Comparison of ENCODE assay signal across 2 cellular contexts in the genomic region with DNA sequence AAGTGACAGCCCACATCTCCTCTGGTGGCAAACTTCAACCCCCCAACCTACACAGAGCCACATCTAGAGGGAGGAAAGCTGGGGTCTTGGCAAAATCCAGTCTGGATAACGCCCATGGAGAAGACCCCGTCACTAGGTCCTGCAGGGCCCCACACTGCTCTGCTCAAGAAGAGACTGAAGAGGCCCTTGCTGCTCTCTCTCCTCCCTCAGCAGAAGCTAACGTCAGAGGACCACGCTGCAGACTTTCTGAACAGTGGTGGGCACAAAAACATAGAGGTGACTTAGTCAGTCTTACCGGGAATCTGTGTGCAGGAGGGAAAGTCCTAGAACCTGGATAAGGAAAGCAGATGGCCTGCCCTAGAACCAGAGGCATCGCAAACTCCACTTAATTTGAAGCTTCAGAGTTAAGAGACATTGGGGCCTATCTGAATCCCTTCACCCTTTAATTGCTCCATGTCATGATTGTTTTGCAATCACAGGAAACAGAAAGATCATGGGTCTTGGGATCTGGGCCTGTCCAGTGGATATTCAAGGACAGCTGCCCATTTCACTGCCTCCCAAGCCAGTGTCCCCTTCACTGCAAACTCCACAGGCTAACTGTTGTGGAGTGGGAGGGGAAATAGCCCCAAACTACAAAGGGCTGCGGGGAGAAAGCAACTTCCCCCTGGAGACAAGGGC.
TF ChIP-seq lines count a peak whose summit lies in the region.

No MANE protein-coding gene starts in this region.

TF ChIP-seq in SK-N-SH, 30 proteins besides CTCF, POLR2A, EP300 and RAD21:
- no peak for TF ChIP-seq FOSL2 (IDR thresholded peaks at IDR 0.05; ENCODE audit: borderline replicate concordance, low read depth)
- no peak for TF ChIP-seq SMC3 (IDR thresholded peaks at IDR 0.05; ENCODE audit: low read depth, low read length)
- no peak for TF ChIP-seq MEF2A (IDR thresholded peaks at IDR 0.05; ENCODE audit: borderline replicate concordance, low read depth)
- no peak for TF ChIP-seq NFIC (IDR thresholded peaks at IDR 0.05; ENCODE audit: borderline replicate concordance)
- no peak for TF ChIP-seq RFX5 (IDR thresholded peaks at IDR 0.05; ENCODE audit: low read length)
- no peak for TF ChIP-seq GABPA (IDR thresholded peaks at IDR 0.05; ENCODE audit: low read depth)
- no peak for TF ChIP-seq GATA2 (CRISPR knock-in tag; IDR thresholded peaks at IDR 0.05)
- TF ChIP-seq JUND (IDR thresholded peaks at IDR 0.05): no peak
- TF ChIP-seq TCF12 (IDR thresholded peaks at IDR 0.05): no peak
- TF ChIP-seq FOXJ3 (CRISPR knock-in tag; IDR thresholded peaks at IDR 0.05): no peak
- TF ChIP-seq MXI1 (IDR thresholded peaks at IDR 0.05; ENCODE audit: low read depth, low read length): no peak
- TF ChIP-seq RCOR1 (IDR thresholded peaks at IDR 0.05; ENCODE audit: low read length): no peak

TF ChIP-seq in SK-N-SH treated with all-trans-retinoic acid at 6 μM for 48 hours, 23 proteins besides CTCF, POLR2A, EP300 and RAD21:
- TF ChIP-seq SNAI2 (CRISPR knock-in tag; IDR thresholded peaks at IDR 0.05) (no peak), ZFP3 (CRISPR knock-in tag; IDR thresholded peaks at IDR 0.05) (no peak), ESRRG (CRISPR knock-in tag; IDR thresholded peaks at IDR 0.05) (no peak), ZC3H10 (CRISPR knock-in tag; IDR thresholded peaks at IDR 0.05) (no peak), TSHZ2 (CRISPR knock-in tag; IDR thresholded peaks at IDR 0.05) (no peak), ZNF8 (CRISPR knock-in tag; IDR thresholded peaks at IDR 0.05) (no peak), ZNF70 (CRISPR knock-in tag; IDR thresholded peaks at IDR 0.05) (no peak), PPARA (CRISPR knock-in tag; IDR thresholded peaks at IDR 0.05; ENCODE audit: borderline replicate concordance) (no peak), ZFP30 (CRISPR knock-in tag; IDR thresholded peaks at IDR 0.05) (no peak), TOX (CRISPR knock-in tag; IDR thresholded peaks at IDR 0.05; ENCODE audit: borderline replicate concordance) (no peak), CSDC2 (CRISPR knock-in tag; IDR thresholded peaks at IDR 0.05) (no peak), RARB (CRISPR knock-in tag; IDR thresholded peaks at IDR 0.05) (no peak), ARNTL (CRISPR knock-in tag; IDR thresholded peaks at IDR 0.05; ENCODE audit: borderline replicate concordance, low read depth) (no peak), ZNF565 (CRISPR knock-in tag; conservative IDR thresholded peaks at IDR 0.05; ENCODE audit: low read depth) (no peak)
- TF ChIP-seq, protein P1, sequence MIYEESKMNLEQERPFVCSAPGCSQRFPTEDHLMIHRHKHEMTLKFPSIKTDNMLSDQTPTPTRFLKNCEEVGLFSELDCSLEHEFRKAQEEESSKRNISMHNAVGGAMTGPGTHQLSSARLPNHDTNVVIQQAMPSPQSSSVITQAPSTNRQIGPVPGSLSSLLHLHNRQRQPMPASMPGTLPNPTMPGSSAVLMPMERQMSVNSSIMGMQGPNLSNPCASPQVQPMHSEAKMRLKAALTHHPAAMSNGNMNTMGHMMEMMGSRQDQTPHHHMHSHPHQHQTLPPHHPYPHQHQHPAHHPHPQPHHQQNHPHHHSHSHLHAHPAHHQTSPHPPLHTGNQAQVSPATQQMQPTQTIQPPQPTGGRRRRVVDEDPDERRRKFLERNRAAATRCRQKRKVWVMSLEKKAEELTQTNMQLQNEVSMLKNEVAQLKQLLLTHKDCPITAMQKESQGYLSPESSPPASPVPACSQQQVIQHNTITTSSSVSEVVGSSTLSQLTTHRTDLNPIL (CRISPR knock-in tag; IDR thresholded peaks at IDR 0.05; ENCODE audit: low read depth): no peak
- TF ChIP-seq, protein P2, sequence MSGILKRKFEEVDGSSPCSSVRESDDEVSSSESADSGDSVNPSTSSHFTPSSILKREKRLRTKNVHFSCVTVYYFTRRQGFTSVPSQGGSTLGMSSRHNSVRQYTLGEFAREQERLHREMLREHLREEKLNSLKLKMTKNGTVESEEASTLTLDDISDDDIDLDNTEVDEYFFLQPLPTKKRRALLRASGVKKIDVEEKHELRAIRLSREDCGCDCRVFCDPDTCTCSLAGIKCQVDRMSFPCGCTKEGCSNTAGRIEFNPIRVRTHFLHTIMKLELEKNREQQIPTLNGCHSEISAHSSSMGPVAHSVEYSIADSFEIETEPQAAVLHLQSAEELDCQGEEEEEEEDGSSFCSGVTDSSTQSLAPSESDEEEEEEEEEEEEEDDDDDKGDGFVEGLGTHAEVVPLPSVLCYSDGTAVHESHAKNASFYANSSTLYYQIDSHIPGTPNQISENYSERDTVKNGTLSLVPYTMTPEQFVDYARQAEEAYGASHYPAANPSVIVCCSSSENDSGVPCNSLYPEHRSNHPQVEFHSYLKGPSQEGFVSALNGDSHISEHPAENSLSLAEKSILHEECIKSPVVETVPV (CRISPR knock-in tag; IDR thresholded peaks at IDR 0.05): no peak
